Comparison of ENCODE assay signal across 12 cellular contexts in genomic region chr20:4449977-4450715, GRCh38.
DNase-seq lines count a peak whose midpoint lies in the region; ATAC-seq, FAIRE-seq and TF ChIP-seq lines count a peak whose summit lies in the region.
"Had no signal": no experiment of that assay in that cellular context is flagged by ENCODE, and none has a peak within 500 bp of the region (broad histone marks: within the 10 kb centered on the region; RNA-seq: fewer than 3 reads in every experiment).

No MANE protein-coding gene starts in this region.

- TF ChIP-seq CTCF in A549 (IDR thresholded peaks at IDR 0.05) (no peak; the same call in 2 of the 3 replicates), astrocyte of the spinal cord (IDR thresholded peaks at IDR 0.05; ENCODE audit: low read depth, low read length) (peak; percentile 47), left lung (IDR thresholded peaks at IDR 0.05) (no peak)

- TF ChIP-seq EP300 in A549 (IDR thresholded peaks at IDR 0.05) = no peak

- H3K4me3 ChIP-seq in A549 (no peak overlapping the region), Karpas-422 (ENCODE audit: low read length) (no peak overlapping the region), astrocyte of the spinal cord (ENCODE audit: low read depth, low read length) (no peak overlapping the region), left lung (no peak overlapping the region)

- H3K27ac ChIP-seq in A549 = no peak overlapping the region
- no peak overlapping the region for H3K27ac ChIP-seq in Karpas-422 (ENCODE audit: low read length)
- no peak overlapping the region for H3K27ac ChIP-seq in left lung

- no peaks in the 10 kb centered on the region for H3K9me3 ChIP-seq in A549
- no peaks in the 10 kb centered on the region for H3K9me3 ChIP-seq in Karpas-422 (ENCODE audit: low read length)
- peaks cover 0 to 2% of the 10 kb centered on the region in 2 donors for H3K9me3 ChIP-seq in left lung

- H3K9me2 ChIP-seq in Karpas-422 (replicated peaks; ENCODE audit: insufficient read depth, low read length) = no peaks in the 10 kb centered on the region

- POLR2A ChIA-PET in A549 (lab: Yijun Ruan, JAX) = interaction anchor here (0.5 kb wide), 1 partner anchor 535 kb away, joined by 4 read pairs; no protein-coding TSS in a partner anchor

- FAIRE-seq in A549 (lab: Jason Lieb, UNC) (peak; percentile 28), RCC 7860 (lab: Jason Lieb, UNC) (no peak)
- FAIRE-seq: endothelial cell of umbilical vein had no signal

- peaks cover 19% of the 10 kb centered on the region for H3K27me3 Mint-ChIP-seq in stimulated activated naive CD8-positive, alpha-beta T cell treated with anti-CD3 and anti-CD28 coated beads, Interleukin-15, amount 100 ng/mL, for 72 hours

- in situ Hi-C loops in astrocyte of the spinal cord (cut with HindIII; ENCODE audit: low sequenced_read_pairs) = no loop called here

- intact Hi-C loops in left lung (cut with DNase I) = no loop called here

- no peak overlapping the region for H3K27ac Mint-ChIP-seq in stimulated activated naive CD8-positive, alpha-beta T cell treated with anti-CD3 and anti-CD28 coated beads, Interleukin-15, amount 100 ng/mL, for 72 hours
- H3K27ac Mint-ChIP-seq: B cell, naive B cell had no signal

- H3K9ac ChIP-seq in Karpas-422 (ENCODE audit: low read length) = no peak overlapping the region

- TF ChIP-seq RAD21 in A549 (conservative IDR thresholded peaks at IDR 0.05 in 1 of 2, IDR thresholded peaks at IDR 0.05 in 1 of 2) = no peak

- H3K9me3 Mint-ChIP-seq in stimulated activated naive CD8-positive, alpha-beta T cell treated with anti-CD3 and anti-CD28 coated beads, Interleukin-15, amount 100 ng/mL, for 72 hours = no peaks in the 10 kb centered on the region

- CTCF ChIA-PET in A549 (lab: Yijun Ruan, JAX) = interaction anchor here (0.6 to 1.0 kb wide), 2 partner anchors 17 to 141 kb away, joined by 3 read pairs; no protein-coding TSS in a partner anchor

- H3K27me3 ChIP-seq in Karpas-422 (ENCODE audit: low read length) (no peaks in the 10 kb centered on the region), left lung (no peaks in the 10 kb centered on the region)

- peaks cover 5% of the 10 kb centered on the region; the same call in 2 of the 3 replicates for H3K4me1 ChIP-seq in A549
- no peaks in the 10 kb centered on the region for H3K4me1 ChIP-seq in Karpas-422 (ENCODE audit: low read length)
- H3K4me1 ChIP-seq in left lung = peaks cover 0 to 7% of the 10 kb centered on the region in 2 donors

- WGBS in A549 (ENCODE audit: missing lambda C conversion rate) = 88% methylated on average over 9 of the region's 9 CpGs

- DNase-seq in A549 (ENCODE audit: low read depth in 1 of 2, low spot score in 1 of 2) = peak; percentile 21 to 55
- DNase-seq in Karpas-422 = no peak
- peak; percentile 58 for DNase-seq in astrocyte of the spinal cord (ENCODE audit: low read depth, low spot score)
- no peak for DNase-seq in left lung
- DNase-seq in occipital lobe (lab: John Stamatoyannopoulos, UW) = no peak
- DNase-seq in stimulated activated naive CD8-positive, alpha-beta T cell treated with anti-CD3 and anti-CD28 coated beads, Interleukin-15, amount 100 ng/mL, for 72 hours = no peak
- DNase-seq in RCC 7860 (ENCODE audit: low spot score) = no peak
- DNase-seq in NCI-H187 (lab: John Stamatoyannopoulos, UW) = no peak
- DNase-seq: KG1, naive B cell had no signal

- no peaks in the 10 kb centered on the region for H3K4me1 Mint-ChIP-seq in stimulated activated naive CD8-positive, alpha-beta T cell treated with anti-CD3 and anti-CD28 coated beads, Interleukin-15, amount 100 ng/mL, for 72 hours
- H3K4me1 Mint-ChIP-seq: B cell, naive B cell had no signal

- peak; percentile 90 to 92 for ATAC-seq in A549
- ATAC-seq in left lung = peak; percentile 64
- ATAC-seq in stimulated activated naive CD8-positive, alpha-beta T cell treated with anti-CD3 and anti-CD28 coated beads, Interleukin-15, amount 100 ng/mL, for 72 hours = no peak

- no peak for TF ChIP-seq POLR2A in A549 (IDR thresholded peaks at IDR 0.05; ENCODE audit: low read length)

- no peaks in the 10 kb centered on the region for H3K79me2 ChIP-seq in Karpas-422 (ENCODE audit: low read length)

- H3K4me2 ChIP-seq in A549 = no peak overlapping the region
- H3K4me2 ChIP-seq in Karpas-422 (ENCODE audit: low read depth, low read length, poor library complexity, severe bottlenecking) = no peak overlapping the region

- H3K4me3 Mint-ChIP-seq in stimulated activated naive CD8-positive, alpha-beta T cell treated with anti-CD3 and anti-CD28 coated beads, Interleukin-15, amount 100 ng/mL, for 72 hours = no peak overlapping the region
- H3K4me3 Mint-ChIP-seq: B cell, naive B cell had no signal

- 0 out of 2 replicates have a peak overlapping the region, but pooled peaks have one; percentile 24 for H2AFZ ChIP-seq in Karpas-422 (ENCODE audit: low read length)

- no peaks in the 10 kb centered on the region for H3K36me3 ChIP-seq in Karpas-422 (ENCODE audit: insufficient read depth, low read length)
- H3K36me3 ChIP-seq in left lung = no peaks in the 10 kb centered on the region

- no peaks in the 10 kb centered on the region for H4K20me1 ChIP-seq in Karpas-422 (ENCODE audit: insufficient read depth, low read depth, low read length)

TF ChIP-seq in A549, 52 proteins besides CTCF, POLR2A, EP300 and RAD21:
- TF ChIP-seq CEBPB (IDR thresholded peaks at IDR 0.05) (0 out of 4 replicates have a peak, but pooled peaks of 1 of the 2 experiments have one; percentile 36), RNF2 (IDR thresholded peaks at IDR 0.05; ENCODE audit: borderline replicate concordance, low read depth) (no peak)

Comparison
In these comparisons a context has a peak if more than half of its experiments do, and no peak if none do; other contexts are left out.
1. DNase-seq: peak in A549 (2 of 2) and astrocyte of the spinal cord (single experiment); none in Karpas-422 (single experiment), left lung (0 of 2), occipital lobe (single experiment), stimulated activated naive CD8-positive, alpha-beta T cell treated with anti-CD3 and anti-CD28 coated beads, Interleukin-15, amount 100 ng/mL, for 72 hours (0 of 2), RCC 7860 (single experiment) and NCI-H187 (0 of 2).